ENCODE assay signal across 24 cellular contexts in genomic region chr4:142419712-142420111, GRCh38.
"Had no signal": no experiment of that assay in that cellular context is flagged by ENCODE, and none has a peak within 500 bp of the region (broad histone marks: within the 10 kb centered on the region; RNA-seq: fewer than 3 reads in every experiment).

No MANE protein-coding gene starts in this region.

- ATAC-seq: activated CD8-positive, alpha-beta T cell treated with anti-CD3 and anti-CD28 coated beads for 36 hours; activated T-cell treated with anti-CD3 and anti-CD28 coated beads, Interleukin-2, amount 50 U/mL, for 72 hours; Panc1 had no signal

- H3K27ac Mint-ChIP-seq: activated T-helper 2 cell treated with anti-CD3 and anti-CD28 coated beads, Interferon-gamma antibody, Interleukin-2, Interleukin-4, amounts not matched to agents 10 μg/mL and 5 μg/mL and 100 μg/mL, durations not matched to agents 14 hours and 24 hours and 36 hours; brain had no signal

- DNase-seq: activated CD4-positive, alpha-beta T cell treated with anti-CD3 and anti-CD28 coated beads for 4 hours; activated CD8-positive, alpha-beta memory T cell treated with anti-CD3 and anti-CD28 coated beads, Interleukin-2, amount 50 U/mL, for 4 hours; activated CD8-positive, alpha-beta T cell treated with anti-CD3 and anti-CD28 coated beads for 36 hours; activated gamma-delta T cell treated with Interleukin-2 at 50 U/mL for 16 hours; activated naive CD4-positive, alpha-beta T cell treated with anti-CD3 and anti-CD28 coated beads, Interleukin-2, amount 50 U/mL, for 16 hours; activated T-cell treated with anti-CD3 and anti-CD28 coated beads, Interleukin-2, amount 50 U/mL, for 72 hours; amygdala; Karpas-422; NCI-H1105 treated with DMSO at 0.1 percent for 48 hours; NCI-H1436 treated with DMSO at 0.1 percent for 48 hours; NCI-H187 treated with DMSO at 0.1 percent for 48 hours; NCI-H2081 treated with DMSO at 0.1 percent for 48 hours; NCI-H2171 treated with DMSO at 0.1 percent for 48 hours; NCI-H226; NCI-H526; NCI-H774; NK-92 treated with Interleukin-12 subunit alpha and Interleukin-12 subunit beta, amount 100 ng/mL, for 24 hours; Right ventricle myocardium superior; SJCRH30; T-helper 2 cell had no signal

- H3K4me3 Mint-ChIP-seq: activated CD8-positive, alpha-beta T cell treated with anti-CD3 and anti-CD28 coated beads for 36 hours; activated T-cell treated with anti-CD3 and anti-CD28 coated beads, Interleukin-2, amount 50 U/mL, for 72 hours; brain; central memory CD8-positive, alpha-beta T cell had no signal

- H3K9me3 Mint-ChIP-seq: central memory CD8-positive, alpha-beta T cell had no signal

- H3K27me3 Mint-ChIP-seq: activated CD8-positive, alpha-beta T cell treated with anti-CD3 and anti-CD28 coated beads for 36 hours; central memory CD8-positive, alpha-beta T cell had no signal

- H3K36me3 Mint-ChIP-seq: brain had no signal
